ENCODE assay signal across 24 cellular contexts in genomic region chr1:200787896-200788387, GRCh38.
"Had no signal": no experiment of that assay in that cellular context is flagged by ENCODE, and none has a peak within 500 bp of the region (broad histone marks: within the 10 kb centered on the region; RNA-seq: fewer than 3 reads in every experiment).

No MANE protein-coding gene starts in this region.

- H3K9me3 ChIP-seq: colonic mucosa, esophagus muscularis mucosa, gastrocnemius medialis, gastroesophageal sphincter had no signal

- H3K27me3 ChIP-seq: colonic mucosa, dorsolateral prefrontal cortex, esophagus muscularis mucosa, esophagus squamous epithelium, foreskin keratinocyte, gastrocnemius medialis, gastroesophageal sphincter, heart left ventricle, heart right ventricle had no signal

- H3K4me3 ChIP-seq: colonic mucosa, coronary artery, dorsolateral prefrontal cortex, esophagus muscularis mucosa, esophagus squamous epithelium, gastrocnemius medialis, gastroesophageal sphincter, heart left ventricle, heart right ventricle had no signal

- H3K36me3 ChIP-seq: colonic mucosa, gastrocnemius medialis had no signal

- DNase-seq: colonic mucosa; cortex of kidney; dermis blood vessel endothelial cell; dorsolateral prefrontal cortex; effector CD4-positive, alpha-beta T cell; effector CD8-positive, alpha-beta T cell; effector memory CD4-positive, alpha-beta T cell; effector memory CD8-positive, alpha-beta T cell; endodermal cell; erythroblast; esophagus squamous epithelium; foreskin fibroblast; foreskin keratinocyte; foreskin melanocyte; gastrocnemius medialis; glutamatergic neuron; head of caudate nucleus; heart left ventricle; heart right ventricle had no signal

- H3K4me1 ChIP-seq: colonic mucosa, esophagus squamous epithelium had no signal

- ATAC-seq: effector memory CD8-positive, alpha-beta T cell; esophagus mucosa; foreskin keratinocyte; gastrocnemius medialis; gastroesophageal sphincter; heart left ventricle; heart right ventricle had no signal

- H3K27ac ChIP-seq: colonic mucosa, coronary artery, dorsolateral prefrontal cortex, epithelial cell of prostate, esophagus muscularis mucosa, esophagus squamous epithelium, foreskin keratinocyte, gastrocnemius medialis, gastroesophageal sphincter had no signal
